17 cellular contexts compared by ENCODE assay signal in genomic region chr2:129731925-129732629, GRCh38.
A peak's percentile ranks its signal among the peaks of the same experiment; 100 is the strongest.
DNase-seq lines count a peak whose midpoint lies in the region; ATAC-seq and TF ChIP-seq lines count a peak whose summit lies in the region.
"Had no signal": no experiment of that assay in that cellular context is flagged by ENCODE, and none has a peak within 500 bp of the region (broad histone marks: within the 10 kb centered on the region; RNA-seq: fewer than 3 reads in every experiment).

No MANE protein-coding gene starts in this region.

- POLR2A ChIA-PET in activated CD8-positive, alpha-beta T cell treated with anti-CD3 and anti-CD28 coated beads for 36 hours (lab: Charles Lee) = no interaction called here

- H3K4me3 ChIP-seq in BLaER1 treated with 17β-estradiol and CSF1 and Interleukin-3, amounts not matched to agents 10 nM and 100 nM = no peak overlapping the region
- H3K4me3 ChIP-seq in coronary artery = no peak overlapping the region
- H3K4me3 ChIP-seq: K562 had no signal

- no peaks in the 10 kb centered on the region for H3K36me3 ChIP-seq in BLaER1 treated with 17β-estradiol and CSF1 and Interleukin-3, amounts not matched to agents 10 nM and 100 nM

- H3K9ac ChIP-seq in BLaER1 treated with 17β-estradiol and CSF1 and Interleukin-3, amounts not matched to agents 10 nM and 100 nM = no peak overlapping the region

- CTCF ChIA-PET in activated CD8-positive, alpha-beta T cell treated with anti-CD3 and anti-CD28 coated beads for 36 hours (lab: Charles Lee) = no interaction called here

- intact Hi-C loops in activated CD8-positive, alpha-beta T cell treated with anti-CD3 and anti-CD28 coated beads for 36 hours (cut with micrococcal nuclease) = no loop called here

- no peak overlapping the region for H3K4me3 Mint-ChIP-seq in osteocyte (ENCODE audit: unreplicated experiment)
- H3K4me3 Mint-ChIP-seq in nephron progenitor cell = no peak overlapping the region
- H3K4me3 Mint-ChIP-seq in activated CD8-positive, alpha-beta T cell treated with anti-CD3 and anti-CD28 coated beads for 36 hours = no peak overlapping the region
- H3K4me3 Mint-ChIP-seq: CD8-positive, alpha-beta T cell; HFFc6 had no signal

- no peak overlapping the region for H3K27ac Mint-ChIP-seq in osteocyte (ENCODE audit: unreplicated experiment)
- no peak overlapping the region for H3K27ac Mint-ChIP-seq in nephron progenitor cell
- H3K27ac Mint-ChIP-seq in activated CD8-positive, alpha-beta T cell treated with anti-CD3 and anti-CD28 coated beads for 36 hours = no peak overlapping the region
- H3K27ac Mint-ChIP-seq: CD8-positive, alpha-beta T cell; HFFc6 had no signal

- H3K36me3 Mint-ChIP-seq in osteocyte (ENCODE audit: unreplicated experiment) (no peaks in the 10 kb centered on the region), nephron progenitor cell (ENCODE audit: low read depth) (no peaks in the 10 kb centered on the region)
- no peaks in the 10 kb centered on the region for H3K36me3 Mint-ChIP-seq in activated CD8-positive, alpha-beta T cell treated with anti-CD3 and anti-CD28 coated beads for 36 hours (ENCODE audit: low read depth)
- H3K36me3 Mint-ChIP-seq: CD8-positive, alpha-beta T cell had no signal

- H3K9me3 Mint-ChIP-seq in osteocyte (ENCODE audit: unreplicated experiment) (peaks cover 2% of the 10 kb centered on the region), nephron progenitor cell (no peaks in the 10 kb centered on the region)
- no peaks in the 10 kb centered on the region for H3K9me3 Mint-ChIP-seq in activated CD8-positive, alpha-beta T cell treated with anti-CD3 and anti-CD28 coated beads for 36 hours
- H3K9me3 Mint-ChIP-seq: CD8-positive, alpha-beta T cell had no signal

- H3K27ac ChIP-seq in BLaER1 treated with 17β-estradiol and CSF1 and Interleukin-3, amounts not matched to agents 10 nM and 100 nM = peak overlapping the region in 2 of 11 experiments; percentile 19 to 40; a peak in 4 of 22 replicates
- no peak overlapping the region for H3K27ac ChIP-seq in coronary artery
- H3K27ac ChIP-seq: HL-60 had no signal

- in situ Hi-C loops in G401 (cut with HindIII; ENCODE audit: low sequenced_read_pairs) = no loop called here

- H3K27me3 Mint-ChIP-seq in osteocyte (ENCODE audit: unreplicated experiment) (no peaks in the 10 kb centered on the region), nephron progenitor cell (ENCODE audit: low read depth, poor library complexity) (peaks cover 5% of the 10 kb centered on the region)
- no peaks in the 10 kb centered on the region for H3K27me3 Mint-ChIP-seq in activated CD8-positive, alpha-beta T cell treated with anti-CD3 and anti-CD28 coated beads for 36 hours

- H3K4me1 Mint-ChIP-seq in osteocyte (ENCODE audit: unreplicated experiment) (no peaks in the 10 kb centered on the region), nephron progenitor cell (peaks cover 16% of the 10 kb centered on the region)
- no peaks in the 10 kb centered on the region for H3K4me1 Mint-ChIP-seq in activated CD8-positive, alpha-beta T cell treated with anti-CD3 and anti-CD28 coated beads for 36 hours (ENCODE audit: low read depth)

- H3K4me2 ChIP-seq in BLaER1 treated with 17β-estradiol and CSF1 and Interleukin-3, amounts not matched to agents 10 nM and 100 nM = peak overlapping the region; percentile 36 to 83 (median 63); a peak in 21 of 22 replicates

- H3K9me3 ChIP-seq in BLaER1 treated with 17β-estradiol and CSF1 and Interleukin-3, amounts not matched to agents 10 nM and 100 nM (replicated peaks in 1 of 11) = no peaks in the 10 kb centered on the region

- no peaks in the 10 kb centered on the region; a peak in 1 of 22 replicates for H4K20me1 ChIP-seq in BLaER1 treated with 17β-estradiol and CSF1 and Interleukin-3, amounts not matched to agents 10 nM and 100 nM

- no peak for TF ChIP-seq CTCF in coronary artery (IDR thresholded peaks at IDR 0.05)
- TF ChIP-seq CTCF in osteocyte (IDR thresholded peaks at IDR 0.05) = no peak
- TF ChIP-seq CTCF in nephron progenitor cell (IDR thresholded peaks at IDR 0.05) = no peak
- no peak for TF ChIP-seq CTCF in activated CD8-positive, alpha-beta T cell treated with anti-CD3 and anti-CD28 coated beads for 36 hours (IDR thresholded peaks at IDR 0.05)

- peak; percentile 71 for DNase-seq in NCI-H2227 treated with DMSO at 0.1 percent for 48 hours (lab: John Stamatoyannopoulos, UW)
- peak; percentile 24 for DNase-seq in coronary artery (ENCODE audit: low spot score)
- DNase-seq in osteocyte (ENCODE audit: extremely low spot score, unreplicated experiment) = peak; percentile 25
- no peak for DNase-seq in MV-4-11 (lab: John Stamatoyannopoulos, UW)
- no peak for DNase-seq in G401 (ENCODE audit: low spot score)
- DNase-seq in nephron progenitor cell = no peak
- no peak for DNase-seq in activated CD8-positive, alpha-beta T cell treated with anti-CD3 and anti-CD28 coated beads for 36 hours
- DNase-seq: AML-193; Calu3; CD8-positive, alpha-beta T cell; GOT3; H7; HFFc6 had no signal

- no peak for ATAC-seq in activated CD8-positive, alpha-beta T cell treated with anti-CD3 and anti-CD28 coated beads for 36 hours
- ATAC-seq: CD8-positive, alpha-beta T cell; HCT116; K562 had no signal

- H3K4me1 ChIP-seq in BLaER1 treated with 17β-estradiol and CSF1 and Interleukin-3, amounts not matched to agents 10 nM and 100 nM = peaks cover 19 to 46% (median 41%) of the 10 kb centered on the region in 10 experiments

- H3K27me3 ChIP-seq in BLaER1 treated with 17β-estradiol and CSF1 and Interleukin-3, amounts not matched to agents 10 nM and 100 nM = no peaks in the 10 kb centered on the region

Comparison
In these comparisons a context has a peak if more than half of its experiments do, and no peak if none do; other contexts are left out.
1. DNase-seq: peak in NCI-H2227 treated with DMSO at 0.1 percent for 48 hours (single experiment), coronary artery (single experiment) and osteocyte (single experiment); none in MV-4-11 (single experiment), G401 (single experiment), nephron progenitor cell (single experiment) and activated CD8-positive, alpha-beta T cell treated with anti-CD3 and anti-CD28 coated beads for 36 hours (single experiment).